ENCODE assay signal across 30 cellular contexts in genomic region chr5:150196986-150197385, GRCh38. TPM values are rescaled to one million over a fixed set of nuclear protein-coding genes. Genes with fewer than 3 reads are reported as not detected.
"Had no signal": no experiment of that assay in that cellular context is flagged by ENCODE, and none has a peak within 500 bp of the region (broad histone marks: within the 10 kb centered on the region; RNA-seq: fewer than 3 reads in every experiment).

No MANE protein-coding gene starts in this region.

- H3K27ac ChIP-seq: stomach, suprapubic skin, testis, thoracic aorta, thyroid gland, tibial artery, tibial nerve, transverse colon, upper lobe of left lung, upper lobe of right lung, uterus, vagina had no signal

- H3K4me1 Mint-ChIP-seq: stimulated activated effector memory CD8-positive, alpha-beta T cell treated with anti-CD3 and anti-CD28 coated beads, Interleukin-12 subunit alpha, Interleukin-12 subunit beta, amount 100 ng/mL, for 72 hours; stimulated activated memory B cell treated with anti-CD40 and anti-IgM and Interleukin-4, amounts not matched to agents 10 μg/mL and 1 μg/mL and 100 μg/mL, for 72 hours; stimulated activated naive CD8-positive, alpha-beta T cell treated with anti-CD3 and anti-CD28 coated beads, Interleukin-15, amount 100 ng/mL, for 72 hours had no signal

- DNase-seq: stimulated activated CD4-positive, alpha-beta T cell treated with anti-CD3 and anti-CD28 coated beads, Interleukin-2, amount 100 ng/mL, for 48 hours; stimulated activated CD4-positive, alpha-beta T cell treated with anti-CD3 and anti-CD28 coated beads, Interleukin-4, amount 100 ng/mL, for 1 hour; stimulated activated CD4-positive, alpha-beta T cell treated with anti-CD3 and anti-CD28 coated beads, Interleukin-4, amount 100 ng/mL, for 24 hours; stimulated activated CD4-positive, alpha-beta T cell treated with anti-CD3 and anti-CD28 coated beads, Interleukin-4, amount 100 ng/mL, for 4 hours; stimulated activated CD8-positive, alpha-beta memory T cell treated with anti-CD3 and anti-CD28 coated beads, Interleukin-4, amount 100 ng/mL, for 48 hours; stimulated activated naive CD4-positive, alpha-beta T cell; stimulated activated naive CD4-positive, alpha-beta T cell treated with Interleukin-2 at 50 U/mL for 16 hours; stimulated activated naive CD8-positive, alpha-beta T cell treated with anti-CD3 and anti-CD28 coated beads, Interleukin-15, amount 100 ng/mL, for 72 hours; stimulated activated naive CD8-positive, alpha-beta T cell treated with anti-CD3 and anti-CD28 coated beads, Interleukin-15, Interleukin-2, amounts not matched to agents 100 U/mL and 50 U/mL, for 24 hours; stomach; testis; thyroid gland; tibial artery; transverse colon; trophoblast cell; upper lobe of right lung; uterus had no signal

- H3K9me3 ChIP-seq: stomach, suprapubic skin, testis, thoracic aorta, thyroid gland, tibial artery, tibial nerve, transverse colon, upper lobe of left lung, upper lobe of right lung, uterus, vagina had no signal

- ATAC-seq: stimulated activated effector memory CD8-positive, alpha-beta T cell treated with anti-CD3 and anti-CD28 coated beads, Interleukin-12 subunit alpha, Interleukin-12 subunit beta, amount 100 ng/mL, for 72 hours; stimulated activated memory B cell treated with anti-CD40 and anti-IgM and Interleukin-4, amounts not matched to agents 10 μg/mL and 1 μg/mL and 100 μg/mL, for 72 hours; stimulated activated naive CD8-positive, alpha-beta T cell treated with anti-CD3 and anti-CD28 coated beads, Interleukin-15, amount 100 ng/mL, for 72 hours; stimulated activated naive CD8-positive, alpha-beta T cell treated with anti-CD3 and anti-CD28 coated beads, Interleukin-15, Interleukin-2, amounts not matched to agents 100 U/mL and 50 U/mL, for 24 hours; upper lobe of right lung had no signal

- H3K4me3 ChIP-seq: stomach, suprapubic skin, testis, thoracic aorta, thyroid gland, tibial artery, tibial nerve, transverse colon, upper lobe of left lung, upper lobe of right lung, uterus, vagina had no signal

- H3K27ac Mint-ChIP-seq: stimulated activated effector memory CD8-positive, alpha-beta T cell treated with anti-CD3 and anti-CD28 coated beads, Interleukin-12 subunit alpha, Interleukin-12 subunit beta, amount 100 ng/mL, for 72 hours; stimulated activated memory B cell treated with anti-CD40 and anti-IgM and Interleukin-4, amounts not matched to agents 10 μg/mL and 1 μg/mL and 100 μg/mL, for 72 hours; stimulated activated naive CD8-positive, alpha-beta T cell treated with anti-CD3 and anti-CD28 coated beads, Interleukin-15, Interleukin-2, amounts not matched to agents 100 ng/mL and 50 ng/mL, for 24 hours; type B pancreatic cell had no signal

- H3K4me1 ChIP-seq: stomach, suprapubic skin, testis, thyroid gland, tibial artery, tibial nerve, transverse colon, upper lobe of left lung, upper lobe of right lung, uterus, vagina had no signal

- H3K9me3 Mint-ChIP-seq: stimulated activated effector memory CD8-positive, alpha-beta T cell treated with anti-CD3 and anti-CD28 coated beads, Interleukin-12 subunit alpha, Interleukin-12 subunit beta, amount 100 ng/mL, for 72 hours; stimulated activated memory B cell treated with anti-CD40 and anti-IgM and Interleukin-4, amounts not matched to agents 10 μg/mL and 1 μg/mL and 100 μg/mL, for 72 hours; stimulated activated naive CD8-positive, alpha-beta T cell treated with anti-CD3 and anti-CD28 coated beads, Interleukin-15, amount 100 ng/mL, for 72 hours; stimulated activated naive CD8-positive, alpha-beta T cell treated with anti-CD3 and anti-CD28 coated beads, Interleukin-15, Interleukin-2, amounts not matched to agents 100 ng/mL and 50 ng/mL, for 24 hours; type B pancreatic cell had no signal

- H3K27me3 ChIP-seq: suprapubic skin, testis, thyroid gland, tibial artery, transverse colon, upper lobe of left lung, upper lobe of right lung, uterus, vagina had no signal

- H3K4me3 Mint-ChIP-seq: stimulated activated effector memory CD8-positive, alpha-beta T cell treated with anti-CD3 and anti-CD28 coated beads, Interleukin-12 subunit alpha, Interleukin-12 subunit beta, amount 100 ng/mL, for 72 hours; stimulated activated memory B cell treated with anti-CD40 and anti-IgM and Interleukin-4, amounts not matched to agents 10 μg/mL and 1 μg/mL and 100 μg/mL, for 72 hours; stimulated activated naive CD8-positive, alpha-beta T cell treated with anti-CD3 and anti-CD28 coated beads, Interleukin-15, amount 100 ng/mL, for 72 hours; stimulated activated naive CD8-positive, alpha-beta T cell treated with anti-CD3 and anti-CD28 coated beads, Interleukin-15, Interleukin-2, amounts not matched to agents 100 ng/mL and 50 ng/mL, for 24 hours; type B pancreatic cell had no signal

- H3K36me3 Mint-ChIP-seq: stimulated activated effector memory CD8-positive, alpha-beta T cell treated with anti-CD3 and anti-CD28 coated beads, Interleukin-12 subunit alpha, Interleukin-12 subunit beta, amount 100 ng/mL, for 72 hours; stimulated activated memory B cell treated with anti-CD40 and anti-IgM and Interleukin-4, amounts not matched to agents 10 μg/mL and 1 μg/mL and 100 μg/mL, for 72 hours; type B pancreatic cell had no signal

- H3K36me3 ChIP-seq: stomach, suprapubic skin, thoracic aorta, thyroid gland, tibial artery, tibial nerve, transverse colon, upper lobe of left lung, upper lobe of right lung, uterus, vagina had no signal

RNA-seq across cellular contexts. Expression of gene SLC6A7, which starts 7.1 kb away (rescaled TPM):
- total RNA-seq: suprapubic skin, thoracic aorta, thyroid gland, tibial nerve, upper lobe of right lung, urinary bladder, uterus had no signal
- polyA plus RNA-seq: stomach had no signal

RNA-seq across cellular contexts. Expression of gene CDX1, which starts 30.4 kb away (rescaled TPM):
- total RNA-seq: subcutaneous adipose tissue, temporal lobe, thoracic aorta, thyroid gland, upper lobe of right lung, ureter, vagina had no signal
- polyA plus RNA-seq: urinary bladder had no signal
